17 cellular contexts compared by ENCODE assay signal in the genomic region with DNA sequence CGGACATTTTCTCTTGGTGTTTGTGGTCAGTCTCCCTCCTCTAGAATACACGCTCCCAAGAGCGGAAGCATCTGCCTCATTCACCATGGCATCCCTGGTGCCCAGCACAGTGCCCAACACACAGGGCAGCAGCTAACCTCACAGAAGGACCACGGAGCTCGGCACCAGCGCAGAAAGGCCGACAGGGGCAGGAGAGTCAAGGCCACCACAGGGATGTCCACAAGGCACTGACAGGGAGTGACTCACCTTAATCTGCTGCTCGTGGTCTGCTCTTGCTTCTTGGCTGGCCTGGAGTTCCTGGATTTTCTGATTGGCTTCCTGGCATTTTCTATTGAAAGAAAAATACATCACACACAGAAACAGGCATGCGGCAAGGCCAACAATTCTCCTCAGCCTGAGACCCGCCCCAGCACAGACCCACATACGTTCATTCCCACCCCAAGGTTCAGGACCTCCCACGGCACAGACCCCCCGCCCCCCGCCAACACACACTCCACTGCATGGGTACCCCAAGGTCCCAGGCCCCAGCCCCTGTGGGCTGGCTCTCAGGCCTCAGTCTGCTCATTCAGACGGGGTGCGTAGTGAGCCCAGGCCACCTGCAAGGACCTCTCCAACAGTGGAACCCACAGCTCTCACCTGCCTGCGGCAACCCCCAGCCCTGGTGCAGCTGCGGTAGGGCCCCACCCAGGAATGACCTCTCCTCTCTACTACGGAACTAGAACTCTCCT.
"Had no signal": no experiment of that assay in that cellular context is flagged by ENCODE, and none has a peak within 500 bp of the region (broad histone marks: within the 10 kb centered on the region; RNA-seq: fewer than 3 reads in every experiment).

No MANE protein-coding gene starts in this region.

- H3K4me1 Mint-ChIP-seq: memory B cell, neural progenitor cell had no signal

- H3K27me3 Mint-ChIP-seq: activated naive CD8-positive, alpha-beta T cell treated with anti-CD3 and anti-CD28 coated beads, Interleukin-2, amount 10 ng/mL, durations not matched to agents 7 days and 5 days; activated T-helper 17 cell treated with anti-CD3 and anti-CD28 coated beads, Interleukin-2, amount 50 U/mL, for 72 hours; central memory CD8-positive, alpha-beta T cell; memory B cell; naive B cell had no signal

- ATAC-seq: activated T-helper 17 cell treated with anti-CD3 and anti-CD28 coated beads, Interleukin-2, amount 50 U/mL, for 72 hours; esophagus mucosa; gastrocnemius medialis; sciatic nerve; upper lobe of right lung had no signal

- DNase-seq: activated CD4-positive, alpha-beta T cell treated with anti-CD3 and anti-CD28 coated beads for 1 hour; activated naive CD4-positive, alpha-beta T cell; activated naive CD8-positive, alpha-beta T cell treated with anti-CD3 and anti-CD28 coated beads, Interleukin-2, amount 10 ng/mL, durations not matched to agents 7 days and 5 days; brain microvascular endothelial cell; effector CD4-positive, alpha-beta T cell; gastrocnemius medialis; head of caudate nucleus; naive B cell; stimulated activated CD4-positive, alpha-beta T cell treated with anti-CD3 and anti-CD28 coated beads, Interleukin-4, amount 100 ng/mL, for 1 hour; upper lobe of right lung had no signal

- H3K27ac Mint-ChIP-seq: activated naive CD8-positive, alpha-beta T cell treated with anti-CD3 and anti-CD28 coated beads, Interleukin-2, amount 10 ng/mL, durations not matched to agents 7 days and 5 days; activated T-helper 17 cell treated with anti-CD3 and anti-CD28 coated beads, Interleukin-2, amount 50 U/mL, for 72 hours; memory B cell; neural progenitor cell; T-helper 1 cell treated with Interleukin-12 subunit alpha and Interleukin-12 subunit beta and Interleukin-4 antibody, amounts not matched to agents 30 μg/mL and 1 μg/mL, for 36 hours had no signal

- H3K9me3 Mint-ChIP-seq: activated naive CD8-positive, alpha-beta T cell treated with anti-CD3 and anti-CD28 coated beads, Interleukin-2, amount 10 ng/mL, durations not matched to agents 7 days and 5 days; activated T-helper 17 cell treated with anti-CD3 and anti-CD28 coated beads, Interleukin-2, amount 50 U/mL, for 72 hours; central memory CD8-positive, alpha-beta T cell; memory B cell; naive B cell; neural progenitor cell; T-helper 1 cell treated with Interleukin-12 subunit alpha and Interleukin-12 subunit beta and Interleukin-4 antibody, amounts not matched to agents 30 μg/mL and 1 μg/mL, for 36 hours had no signal

- H3K4me3 Mint-ChIP-seq: activated naive CD8-positive, alpha-beta T cell treated with anti-CD3 and anti-CD28 coated beads, Interleukin-2, amount 10 ng/mL, durations not matched to agents 7 days and 5 days; activated T-helper 17 cell treated with anti-CD3 and anti-CD28 coated beads, Interleukin-2, amount 50 U/mL, for 72 hours; central memory CD8-positive, alpha-beta T cell; memory B cell; neural progenitor cell; T-helper 1 cell treated with Interleukin-12 subunit alpha and Interleukin-12 subunit beta and Interleukin-4 antibody, amounts not matched to agents 30 μg/mL and 1 μg/mL, for 36 hours had no signal
